ENCODE assay signal across 8 cellular contexts in the genomic region with DNA sequence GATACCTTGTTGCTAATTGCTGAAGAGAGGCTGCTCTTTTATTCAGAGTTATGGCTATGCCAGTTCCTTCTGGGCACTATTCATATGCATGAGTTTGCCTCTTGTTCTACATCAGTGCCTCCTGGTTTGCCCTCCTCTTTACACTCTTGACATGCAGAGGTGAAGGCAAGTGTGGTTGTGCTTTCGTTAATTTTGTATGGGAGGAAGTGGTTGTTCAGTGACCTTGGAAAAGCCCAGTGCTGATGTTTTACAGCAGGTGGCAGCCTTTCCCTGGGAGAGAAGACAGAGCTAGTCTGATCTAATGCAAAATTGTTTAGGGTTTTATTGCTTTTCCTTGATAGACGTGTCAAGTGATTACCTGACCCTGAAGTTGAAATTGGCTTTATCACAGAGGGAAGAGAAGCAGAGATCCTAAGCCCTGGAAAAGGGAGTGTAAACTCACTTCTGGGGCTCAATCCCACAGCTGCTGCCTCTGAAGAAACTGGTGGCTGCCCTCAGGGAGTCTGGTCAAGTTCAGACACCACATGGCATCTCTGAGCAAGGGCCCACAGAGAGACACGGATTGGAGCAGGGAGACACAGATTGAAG. TPM values are rescaled to one million over a fixed set of nuclear protein-coding genes. Genes with fewer than 3 reads are reported as not detected.
DNase-seq lines count a peak whose midpoint lies in the region; ATAC-seq and TF ChIP-seq lines count a peak whose summit lies in the region.

No MANE protein-coding gene starts in this region.

- DNase-seq in CD8-positive, alpha-beta memory T cell = peak; percentile 24 to 75 (median 60)
- DNase-seq in NCI-H82 treated with DMSO at 0.1 percent for 48 hours (lab: John Stamatoyannopoulos, UW; ENCODE audit: unreplicated experiment) (peak; percentile 89), ecto neural progenitor cell (ENCODE audit: low spot score) (peak; percentile 56), mesothelial cell of epicardium (ENCODE audit: low spot score in 2 of 2, unreplicated experiment in 2 of 2) (peak in 1 of 2 experiments; percentile 54)
- peak; percentile 81 for DNase-seq in activated CD4-positive, alpha-beta memory T cell treated with anti-CD3 and anti-CD28 coated beads, Interleukin-2, amount 10 ng/mL, durations not matched to agents 7 days and 5 days
- peak; percentile 22 to 27 for DNase-seq in stimulated activated CD8-positive, alpha-beta memory T cell treated with anti-CD3 and anti-CD28 coated beads, Interleukin-7, amount 100 ng/mL, for 1 hour (ENCODE audit: low read depth in 2 of 2)

- no peaks in the 10 kb centered on the region for H3K27me3 Mint-ChIP-seq in CD8-positive, alpha-beta memory T cell
- no peaks in the 10 kb centered on the region for H3K27me3 Mint-ChIP-seq in activated CD4-positive, alpha-beta memory T cell treated with anti-CD3 and anti-CD28 coated beads, Interleukin-2, amount 10 ng/mL, durations not matched to agents 7 days and 5 days
- H3K27me3 Mint-ChIP-seq in mesothelial cell of epicardium (ENCODE audit: low read depth) = no peaks in the 10 kb centered on the region

- peak overlapping the region in 7 of 8 donors; percentile 0 to 82 (median 6) for H3K27ac Mint-ChIP-seq in CD8-positive, alpha-beta memory T cell
- H3K27ac Mint-ChIP-seq in activated CD4-positive, alpha-beta memory T cell treated with anti-CD3 and anti-CD28 coated beads, Interleukin-2, amount 10 ng/mL, durations not matched to agents 7 days and 5 days = no peak overlapping the region
- no peak overlapping the region for H3K27ac Mint-ChIP-seq in mesothelial cell of epicardium

- H3K9me3 Mint-ChIP-seq in CD8-positive, alpha-beta memory T cell = no peaks in the 10 kb centered on the region
- H3K9me3 Mint-ChIP-seq in activated CD4-positive, alpha-beta memory T cell treated with anti-CD3 and anti-CD28 coated beads, Interleukin-2, amount 10 ng/mL, durations not matched to agents 7 days and 5 days = no peaks in the 10 kb centered on the region
- H3K9me3 Mint-ChIP-seq in mesothelial cell of epicardium = no peaks in the 10 kb centered on the region

- POLR2A ChIA-PET in CD8-positive, alpha-beta memory T cell (lab: Charles Lee) = interaction anchor here (1.3 kb wide), 1 partner anchor 278 kb away, joined by 5 read pairs; no protein-coding TSS in a partner anchor
- POLR2A ChIA-PET in activated CD4-positive, alpha-beta memory T cell treated with anti-CD3 and anti-CD28 coated beads, Interleukin-2, amount 10 ng/mL, durations not matched to agents 7 days and 5 days (lab: Charles Lee) = interaction anchor here (0.7 to 3.4 kb wide), 7 partner anchors 9 to 438 kb away, joined by 3 to 34 read pairs (median 3); no protein-coding TSS in a partner anchor

- H3K36me3 ChIP-seq in CD8-positive, alpha-beta memory T cell (ENCODE audit: insufficient read depth, low read length) = no peaks in the 10 kb centered on the region

- no peaks in the 10 kb centered on the region for H3K36me3 Mint-ChIP-seq in CD8-positive, alpha-beta memory T cell
- H3K36me3 Mint-ChIP-seq in activated CD4-positive, alpha-beta memory T cell treated with anti-CD3 and anti-CD28 coated beads, Interleukin-2, amount 10 ng/mL, durations not matched to agents 7 days and 5 days (ENCODE audit: low read depth) = no peaks in the 10 kb centered on the region
- no peaks in the 10 kb centered on the region for H3K36me3 Mint-ChIP-seq in mesothelial cell of epicardium

- H3K4me3 Mint-ChIP-seq in CD8-positive, alpha-beta memory T cell = no peak overlapping the region
- H3K4me3 Mint-ChIP-seq in activated CD4-positive, alpha-beta memory T cell treated with anti-CD3 and anti-CD28 coated beads, Interleukin-2, amount 10 ng/mL, durations not matched to agents 7 days and 5 days = no peak overlapping the region
- no peak overlapping the region for H3K4me3 Mint-ChIP-seq in mesothelial cell of epicardium

- H3K27ac ChIP-seq in CD8-positive, alpha-beta memory T cell (ENCODE audit: low read depth, low read length) = no peak overlapping the region

- peaks cover 34% of the 10 kb centered on the region for H3K4me1 ChIP-seq in CD8-positive, alpha-beta memory T cell (ENCODE audit: insufficient read depth, low read length)

- ATAC-seq in GM19395 (IDR thresholded peaks at IDR 0.05; ENCODE audit: unreplicated experiment) (peak; percentile 72), HG03558 (IDR thresholded peaks at IDR 0.05; ENCODE audit: extremely low read depth, unreplicated experiment) (peak; percentile 44)

- peaks cover 10 to 13% (median 11%) of the 10 kb centered on the region in 3 donors for H3K4me1 Mint-ChIP-seq in CD8-positive, alpha-beta memory T cell
- peaks cover 40% of the 10 kb centered on the region for H3K4me1 Mint-ChIP-seq in activated CD4-positive, alpha-beta memory T cell treated with anti-CD3 and anti-CD28 coated beads, Interleukin-2, amount 10 ng/mL, durations not matched to agents 7 days and 5 days
- peaks cover 26% of the 10 kb centered on the region for H3K4me1 Mint-ChIP-seq in mesothelial cell of epicardium

- no peaks in the 10 kb centered on the region for H3K27me3 ChIP-seq in CD8-positive, alpha-beta memory T cell (ENCODE audit: insufficient read depth, low read length, poor library complexity, severe bottlenecking)

- TF ChIP-seq CTCF in mesothelial cell of epicardium (IDR thresholded peaks at IDR 0.05; ENCODE audit: unreplicated experiment) = peak; percentile 49

- no peak overlapping the region for H3K4me3 ChIP-seq in CD8-positive, alpha-beta memory T cell (ENCODE audit: low read length)

- CTCF ChIA-PET in CD8-positive, alpha-beta memory T cell (lab: Charles Lee) = interaction anchor here (0.7 to 4.2 kb wide), 13 partner anchors 10 to 474 kb away, joined by 3 to 102 read pairs (median 3); partner anchors contain the start of gene AFTPH
- CTCF ChIA-PET in activated CD4-positive, alpha-beta memory T cell treated with anti-CD3 and anti-CD28 coated beads, Interleukin-2, amount 10 ng/mL, durations not matched to agents 7 days and 5 days (lab: Charles Lee) = interaction anchor here (0.7 to 9.6 kb wide), 21 partner anchors 9 to 474 kb away, joined by 3 to 194 read pairs (median 3); partner anchors contain the start of gene AFTPH

- H3K9me3 ChIP-seq in CD8-positive, alpha-beta memory T cell (ENCODE audit: low read length) = no peaks in the 10 kb centered on the region

RNA-seq across cellular contexts. Expression of gene VPS54, which starts 30.5 kb away (rescaled TPM):
- total RNA-seq in CD8-positive, alpha-beta memory T cell = 10 to 100 TPM; 10.7 to 11.3 TPM
- 10.9 TPM for polyA plus RNA-seq in CD8-positive, alpha-beta memory T cell
- total RNA-seq in activated CD4-positive, alpha-beta memory T cell treated with anti-CD3 and anti-CD28 coated beads, Interleukin-2, amount 10 ng/mL, durations not matched to agents 7 days and 5 days = 10 to 100 TPM; 18.8 to 19.2 TPM
- 35.4 to 35.6 TPM (median 35.4 TPM) in 3 replicates for total RNA-seq in mesothelial cell of epicardium

Comparison
In these comparisons a context has a peak if more than half of its experiments do, and no peak if none do; other contexts are left out.
1. H3K27ac Mint-ChIP-seq: peak in CD8-positive, alpha-beta memory T cell (7 of 8); none in activated CD4-positive, alpha-beta memory T cell treated with anti-CD3 and anti-CD28 coated beads, Interleukin-2, amount 10 ng/mL, durations not matched to agents 7 days and 5 days (single experiment) and mesothelial cell of epicardium (single experiment).